9 cellular contexts compared by ENCODE assay signal in genomic region chr2:54454548-54454921, GRCh38. TPM values are rescaled to one million over a fixed set of nuclear protein-coding genes. Genes with fewer than 3 reads are reported as not detected.
A peak's percentile ranks its signal among the peaks of the same experiment; 100 is the strongest.
DNase-seq lines count a peak whose midpoint lies in the region; ATAC-seq and TF ChIP-seq lines count a peak whose summit lies in the region.
"Had no signal": no experiment of that assay in that cellular context is flagged by ENCODE, and none has a peak within 500 bp of the region (broad histone marks: within the 10 kb centered on the region; RNA-seq: fewer than 3 reads in every experiment).

No MANE protein-coding gene starts in this region.

- peaks cover 12% of the 10 kb centered on the region for H3K36me3 Mint-ChIP-seq in Caco-2 (ENCODE audit: insufficient read depth, unreplicated experiment)

- DNase-seq in Caco-2: no peak
- peak; percentile 21 for DNase-seq in NCI-H1436 treated with DMSO at 0.1 percent for 48 hours (lab: John Stamatoyannopoulos, UW)
- peak in 1 of 2 donors; percentile 1 for DNase-seq in foreskin keratinocyte
- DNase-seq in psoas muscle: no peak
- no peak for DNase-seq in DMS79 (lab: John Stamatoyannopoulos, UW)
- DNase-seq: Karpas-422 had no signal

- H3K4me3 Mint-ChIP-seq in Caco-2 (ENCODE audit: unreplicated experiment): peak overlapping the region; percentile 85

- H3K4me3 ChIP-seq in Caco-2 (ENCODE audit: low read depth, low read length) (no peak overlapping the region; the same call in 1 of the 2 replicates), psoas muscle (peak overlapping the region; percentile 85)

- POLR2A ChIA-PET in Caco-2 (lab: Charles Lee): no interaction called here

- H3K9me3 Mint-ChIP-seq in Caco-2 (ENCODE audit: unreplicated experiment): no peaks in the 10 kb centered on the region

- no peaks in the 10 kb centered on the region for H3K9me3 ChIP-seq in Caco-2
- no peaks in the 10 kb centered on the region for H3K9me3 ChIP-seq in psoas muscle

- H3K27ac Mint-ChIP-seq in Caco-2 (ENCODE audit: unreplicated experiment): peak overlapping the region; percentile 25

- peaks cover 21% of the 10 kb centered on the region for H3K4me1 Mint-ChIP-seq in Caco-2 (ENCODE audit: low read depth, unreplicated experiment)

- H3K4me1 ChIP-seq in Caco-2 (peaks cover 12% of the 10 kb centered on the region; the same call in 1 of the 2 replicates), foreskin keratinocyte (peaks cover 8% of the 10 kb centered on the region), psoas muscle (peaks cover 10% of the 10 kb centered on the region)

- H3K27me3 ChIP-seq in Caco-2 (replicated peaks; ENCODE audit: control insufficient read depth, insufficient read depth, low read length) (no peaks in the 10 kb centered on the region), foreskin keratinocyte (peaks cover 46% of the 10 kb centered on the region), psoas muscle (ENCODE audit: insufficient read depth in 3 of 3, low read length in 2 of 3) (no peaks in the 10 kb centered on the region)

- H3K27me3 Mint-ChIP-seq in Caco-2 (ENCODE audit: insufficient read depth, unreplicated experiment): no peaks in the 10 kb centered on the region

- H3K36me3 ChIP-seq in Caco-2 (ENCODE audit: control insufficient read depth, insufficient read depth, low read length): no peaks in the 10 kb centered on the region
- H3K36me3 ChIP-seq in psoas muscle (ENCODE audit: insufficient read depth in 1 of 2, low read depth in 1 of 2): no peaks in the 10 kb centered on the region

- intact Hi-C loops in Caco-2 (cut with micrococcal nuclease; ENCODE audit: unreplicated experiment): no loop called here
- intact Hi-C loops in psoas muscle (cut with DNase I): no loop called here

- CTCF ChIA-PET in Caco-2 (lab: Charles Lee): no interaction called here

- BruUV-seq in Caco-2 (replicated peaks; lab: Mats Ljungman, UMichigan): no TSS peak

- WGBS in psoas muscle, 3 donors: 81 to 82% (median 81%) methylated on average over 2 of the region's 2 CpGs

- no peak overlapping the region for H3K27ac ChIP-seq in foreskin keratinocyte
- peak overlapping the region; percentile 87 for H3K27ac ChIP-seq in psoas muscle

- TF ChIP-seq CTCF in Caco-2 (IDR thresholded peaks at IDR 0.05; ENCODE audit: insufficient read depth in 1 of 2, low read depth in 1 of 2, low read length in 1 of 2, severe bottlenecking in 1 of 2, unreplicated experiment in 1 of 2): no peak
- peak; percentile 3 for TF ChIP-seq CTCF in foreskin keratinocyte (conservative IDR thresholded peaks at IDR 0.05)
- no peak for TF ChIP-seq CTCF in psoas muscle (IDR thresholded peaks at IDR 0.05)

- no peak for ATAC-seq in foreskin keratinocyte
- no peak for ATAC-seq in psoas muscle
- no peak for ATAC-seq in GM21381 (IDR thresholded peaks at IDR 0.05; ENCODE audit: unreplicated experiment)
- ATAC-seq in SK-N-SH treated with all-trans-retinoic acid at 6 μM for 48 hours: no peak
- ATAC-seq in GM21723 (IDR thresholded peaks at IDR 0.05; ENCODE audit: unreplicated experiment): no peak

TF ChIP-seq in SK-N-SH treated with all-trans-retinoic acid at 6 μM for 48 hours, 23 proteins besides CTCF, POLR2A, EP300 and RAD21:
- no peak for TF ChIP-seq ZNF565 (CRISPR knock-in tag; conservative IDR thresholded peaks at IDR 0.05; ENCODE audit: low read depth)

RNA-seq across cellular contexts. Expression of gene SPTBN1, which starts 1.6 kb away (rescaled TPM):
- total RNA-seq in Caco-2 (2022) (361 and 383 TPM in 2 replicates), foreskin keratinocyte (135 and 147 TPM in 2 replicates), psoas muscle (100 to 1,000 TPM in 1 of 4 donors, 10 to 100 TPM in 3; 87.8 to 180 (median 96.2) TPM)
- polyA plus RNA-seq in foreskin keratinocyte (30.1 and 35.7 TPM in 2 replicates), psoas muscle (10 to 100 TPM; 22.9 to 56.1 (median 32.9) TPM)
